ENCODE assay signal across 35 cellular contexts in the genomic region with DNA sequence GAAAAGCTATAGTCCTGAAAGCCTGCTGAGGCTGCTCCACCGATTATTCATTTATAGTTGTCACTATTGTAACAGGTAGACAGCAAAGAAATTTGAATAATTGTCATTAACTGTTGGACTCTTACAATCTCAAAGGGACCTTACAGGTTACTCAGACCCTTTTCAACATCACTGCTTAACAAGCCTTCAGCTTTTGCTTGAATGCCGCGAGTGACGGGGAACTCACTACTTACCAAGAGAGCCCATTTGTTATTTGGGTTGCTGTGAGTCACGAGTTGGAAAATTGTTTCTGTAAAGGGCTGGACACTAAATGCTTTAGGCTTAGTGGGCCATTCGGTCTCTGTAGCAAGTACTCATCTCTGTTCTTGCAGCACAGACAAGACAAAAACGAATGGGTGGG. TPM values are rescaled to one million over a fixed set of nuclear protein-coding genes. Genes with fewer than 3 reads are reported as not detected.
DNase-seq lines count a peak whose midpoint lies in the region; ATAC-seq, FAIRE-seq and TF ChIP-seq lines count a peak whose summit lies in the region.
"Had no signal": no experiment of that assay in that cellular context is flagged by ENCODE, and none has a peak within 500 bp of the region (broad histone marks: within the 10 kb centered on the region; RNA-seq: fewer than 3 reads in every experiment).

No MANE protein-coding gene starts in this region.

- no peak overlapping the region for H3K27ac ChIP-seq in H1 (ENCODE audit: low read depth, low read length)
- H3K27ac ChIP-seq: 22Rv1; A549; BLaER1; BLaER1 treated with 17β-estradiol and CSF1 and Interleukin-3, amounts not matched to agents 10 nM and 100 nM; C4-2B had no signal

- no peak overlapping the region for H3K56ac ChIP-seq in H1 (replicated peaks; ENCODE audit: insufficient read length, low read depth, low read length)

- no peak overlapping the region for H2BK5ac ChIP-seq in H1 (ENCODE audit: low read depth, low read length)

- H3K9me3 ChIP-seq in H1 (ENCODE audit: insufficient read depth in 2 of 2, low read depth in 1 of 2, low read length in 1 of 2): peaks cover 0 to 4% of the 10 kb centered on the region in 2 experiments; a peak in 2 of 4 replicates
- H3K9me3 ChIP-seq: A549, BE2C, BLaER1, Caco-2 had no signal

- no peak overlapping the region for H2AFZ ChIP-seq in H1 (ENCODE audit: low read length)

- no peak for TF ChIP-seq POLR2A in H1 (IDR thresholded peaks at IDR 0.05; ENCODE audit: control extremely low read depth in 1 of 2, low read depth in 2 of 2, low read length in 2 of 2)

- H3K18ac ChIP-seq in H1 (ENCODE audit: extremely low read depth, low read length): no peak overlapping the region

- ATAC-seq in GM21367 (IDR thresholded peaks at IDR 0.05; ENCODE audit: unreplicated experiment): no peak
- ATAC-seq: A549; CD8-positive, alpha-beta T cell had no signal

- no peak for FAIRE-seq in H1 (lab: Jason Lieb, UNC)
- FAIRE-seq: A204.1, A549, D721Med had no signal

- no peak for TF ChIP-seq CTCF in H1 (IDR thresholded peaks at IDR 0.05; ENCODE audit: control extremely low read depth in 1 of 3, insufficient read depth in 1 of 3, low read depth in 1 of 3, low read length in 3 of 3)

- H3K4ac ChIP-seq in H1 (replicated peaks; ENCODE audit: insufficient read length, low read depth, low read length): no peak overlapping the region

- H3K23ac ChIP-seq in H1 (ENCODE audit: insufficient read length): no peak overlapping the region

- no peak for TF ChIP-seq EP300 in H1 (IDR thresholded peaks at IDR 0.05; ENCODE audit: borderline replicate concordance in 1 of 2, low read depth in 2 of 2, low read length in 2 of 2)

- no peak overlapping the region for H2AK5ac ChIP-seq in H1 (ENCODE audit: low read depth, low read length)

- no peak overlapping the region for H2BK120ac ChIP-seq in H1 (replicated peaks; ENCODE audit: low read depth, low read length)

- H3K4me3 ChIP-seq in H1 (ENCODE audit: extremely low read depth in 1 of 4, insufficient read depth in 2 of 4, low read depth in 3 of 4, low read length in 4 of 4): no peak overlapping the region
- H3K4me3 ChIP-seq: A549; BLaER1; BLaER1 treated with 17β-estradiol and CSF1 and Interleukin-3, amounts not matched to agents 10 nM and 100 nM had no signal

- H3K79me2 ChIP-seq in H1 (ENCODE audit: control insufficient read depth in 1 of 2, insufficient read depth in 2 of 2, low read length in 2 of 2): no peaks in the 10 kb centered on the region

- CTCF ChIA-PET in H1 (lab: Charles Lee; ENCODE audit: partially characterized antibody): interaction anchor here (0.6 to 2.0 kb wide), 5 partner anchors 23 to 187 kb away, joined by 3 to 10 read pairs (median 4); no protein-coding TSS in a partner anchor

- no peak overlapping the region for H3K9ac ChIP-seq in H1 (replicated peaks in 1 of 4; ENCODE audit: extremely low read depth in 1 of 4, low read depth in 3 of 4, low read length in 3 of 4)
- H3K9ac ChIP-seq: BLaER1; BLaER1 treated with 17β-estradiol and CSF1 and Interleukin-3, amounts not matched to agents 10 nM and 100 nM had no signal

- H4K5ac ChIP-seq in H1 (ENCODE audit: insufficient read length, low read depth, low read length): no peak overlapping the region

- H4K91ac ChIP-seq in H1 (replicated peaks; ENCODE audit: insufficient read length, low read length): no peak overlapping the region

- 87% methylated on average over 7 of the region's 7 CpGs; no CpG with 5 or more reads in 1 of the 2 experiments for WGBS in H1 (ENCODE audit: extremely low coverage in 1 of 2, insufficient coverage in 1 of 2, insufficient read length in 1 of 2, insufficient replicate concordance in 2 of 2, low coverage in 1 of 2, low lambda C conversion rate in 2 of 2, missing lambda C conversion rate in 1 of 2), 2 experiments

- no peak overlapping the region for H2BK20ac ChIP-seq in H1 (ENCODE audit: low read length)

- peaks cover 0 to 10% (median 4%) of the 10 kb centered on the region in 4 experiments; a peak in 3 of 7 replicates for H3K4me1 ChIP-seq in H1 (replicated peaks in 1 of 4; ENCODE audit: control insufficient read depth in 3 of 4, insufficient read depth in 4 of 4, low read length in 3 of 4)
- H3K4me1 ChIP-seq: A549, BE2C, Caco-2 had no signal

- no peak overlapping the region for H3K4me2 ChIP-seq in H1 (ENCODE audit: insufficient read depth in 1 of 2, low read depth in 2 of 2, low read length in 2 of 2)
- H3K4me2 ChIP-seq: A549; BLaER1; BLaER1 treated with 17β-estradiol and CSF1 and Interleukin-3, amounts not matched to agents 10 nM and 100 nM had no signal

- H4K20me1 ChIP-seq in H1 (replicated peaks in 1 of 2; ENCODE audit: control insufficient read depth in 1 of 2, insufficient read depth in 2 of 2, low read length in 2 of 2): no peaks in the 10 kb centered on the region
- H4K20me1 ChIP-seq: BLaER1 had no signal

- H2BK15ac ChIP-seq in H1 (ENCODE audit: low read length): no peak overlapping the region

- POLR2A ChIA-PET in H1 (lab: Charles Lee; ENCODE audit: partially characterized antibody): no interaction called here

- TF ChIP-seq RAD21 in H1 (IDR thresholded peaks at IDR 0.05 in 1 of 2, conservative IDR thresholded peaks at IDR 0.05 in 1 of 2; ENCODE audit: low read depth in 2 of 2, low read length in 2 of 2): no peak

- no peaks in the 10 kb centered on the region for H3K36me3 ChIP-seq in H1 (ENCODE audit: control insufficient read depth in 2 of 4, insufficient read depth in 4 of 4, low read length in 3 of 4)
- H3K36me3 ChIP-seq: BE2C; BLaER1; BLaER1 treated with 17β-estradiol and CSF1 and Interleukin-3, amounts not matched to agents 10 nM and 100 nM had no signal

- no peak overlapping the region for H4K8ac ChIP-seq in H1 (ENCODE audit: extremely low read depth, insufficient read depth, low read length)

- no peaks in the 10 kb centered on the region for H3K79me1 ChIP-seq in H1 (ENCODE audit: low read depth, low read length)

- peaks cover 2% of the 10 kb centered on the region; the same call in 1 of the 2 replicates for H3K23me2 ChIP-seq in H1 (ENCODE audit: low read depth, low read length)

- no peak overlapping the region for H3K14ac ChIP-seq in H1 (ENCODE audit: insufficient read length)

- no peak overlapping the region for H2BK12ac ChIP-seq in H1 (ENCODE audit: low read depth, low read length)

- H3K27me3 ChIP-seq in H1 (replicated peaks in 1 of 4; ENCODE audit: control insufficient read depth in 3 of 4, extremely low read depth in 1 of 4, insufficient read depth in 3 of 4, low read length in 3 of 4): peaks cover 0 to 6% (median 5%) of the 10 kb centered on the region in 4 experiments; a peak in 5 of 7 replicates

- DNase-seq in DMS53 (lab: John Stamatoyannopoulos, UW) (peak; percentile 67), DMS53 treated with DMSO at 0.1 percent for 48 hours (lab: John Stamatoyannopoulos, UW; ENCODE audit: unreplicated experiment) (no peak), NCI-H748 (lab: John Stamatoyannopoulos, UW; ENCODE audit: unreplicated experiment) (peak; percentile 48), NCI-H748 treated with DMSO at 0.1 percent for 48 hours (lab: John Stamatoyannopoulos, UW) (no peak), H1 (ENCODE audit: low read depth in 1 of 2, low spot score in 2 of 2) (no peak)
- DNase-seq: 8988T; ACHN; AML-193; BE2C; C1 segment of cervical spinal cord; Caco-2; Calu3; CD4-positive, alpha-beta memory T cell; CD4-positive, alpha-beta T cell; CD4-positive, CD25-positive, alpha-beta regulatory T cell; CD8-positive, alpha-beta memory T cell; CD8-positive, alpha-beta T cell; COR-L47; DMS 273 treated with DMSO at 0.1 percent for 48 hours; DND-41; EL had no signal

TF ChIP-seq in H1, 55 proteins besides CTCF, POLR2A, EP300 and RAD21:
- TF ChIP-seq ZNF274 (IDR thresholded peaks at IDR 0.05; ENCODE audit: borderline replicate concordance, extremely low read depth, low read length) (no peak), KDM4A (IDR thresholded peaks at IDR 0.05; ENCODE audit: low read depth, low read length, severe bottlenecking) (no peak), MAFK (IDR thresholded peaks at IDR 0.05; ENCODE audit: low read depth, low read length) (no peak), HDAC6 (IDR thresholded peaks at IDR 0.05; ENCODE audit: low read depth, low read length) (no peak), NRF1 (IDR thresholded peaks at IDR 0.05; ENCODE audit: low read depth, low read length) (no peak), TAF7 (optimal IDR thresholded peaks at IDR 0.05; ENCODE audit: borderline replicate concordance, low read depth, low read length) (no peak), HDAC2 (IDR thresholded peaks at IDR 0.05; ENCODE audit: borderline replicate concordance in 1 of 2, low read depth in 2 of 2, low read length in 2 of 2) (peak in 1 of 2 experiments; percentile 76; a peak in 1 of 4 replicates), CHD2 (IDR thresholded peaks at IDR 0.05; ENCODE audit: low read length) (no peak), KDM1A (IDR thresholded peaks at IDR 0.05; ENCODE audit: borderline replicate concordance, low read length) (peak; percentile 92), POLR2AphosphoS5 (IDR thresholded peaks at IDR 0.05; ENCODE audit: low read depth, low read length) (no peak), BACH1 (IDR thresholded peaks at IDR 0.05; ENCODE audit: low read length) (no peak), TBP (IDR thresholded peaks at IDR 0.05; ENCODE audit: low read depth, low read length) (no peak)
- TF ChIP-seq, protein P1, sequence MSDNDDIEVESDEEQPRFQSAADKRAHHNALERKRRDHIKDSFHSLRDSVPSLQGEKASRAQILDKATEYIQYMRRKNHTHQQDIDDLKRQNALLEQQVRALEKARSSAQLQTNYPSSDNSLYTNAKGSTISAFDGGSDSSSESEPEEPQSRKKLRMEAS (IDR thresholded peaks at IDR 0.05): no peak
TF ChIP-seq in H1: peak in this region for 2.

RNA-seq across cellular contexts. Expression of a gene that starts 5.9 kb away (rescaled TPM):
- 63.7 and 63.9 TPM in 2 replicates for total RNA-seq in H1 (2021; fragmentation: NEBNext Ultra II Directional; extraction: Animal tissue kit (Norgen Biotek cat#: 25700))
- 12.3 and 12.8 TPM in 2 replicates for polyA plus RNA-seq in H1 (2011; rRNA removed)
- 18.2 TPM for polyA plus RNA-seq in H1 (2011; cell fraction: cytosol; rRNA removed)
- polyA plus RNA-seq in H1 (2011; cell fraction: nucleus; rRNA removed): 13.0 TPM
- 48.9 to 70.8 TPM (median 51.8 TPM) in 4 replicates for polyA plus RNA-seq in H1 (2012, experiment 1 of 2)
- 53.8 TPM for polyA plus RNA-seq in H1 (2012, experiment 2 of 2)
- 46.4 TPM for polyA plus RNA-seq in H1 (2013, experiment 1 of 2)
- 49.6 TPM for polyA plus RNA-seq in H1 (2013, experiment 2 of 2)
- polyA minus RNA-seq in H1 (2011; rRNA and poly(A)+ RNA removed): 11.2 and 12.1 TPM in 2 replicates
- 16.5 TPM for polyA minus RNA-seq in H1 (2011; cell fraction: cytosol; rRNA and poly(A)+ RNA removed)
- polyA minus RNA-seq in H1 (2011; cell fraction: nucleus; rRNA and poly(A)+ RNA removed): 15.7 TPM
- total RNA-seq: A172; A673; Caco-2; Calu3; CD4-positive, alpha-beta memory T cell; CD4-positive, alpha-beta T cell; CD4-positive, CD25-positive, alpha-beta regulatory T cell; CD8-positive, alpha-beta memory T cell; CD8-positive, alpha-beta T cell; G401 had no signal
- polyA plus RNA-seq: A549; AG04450; BJ; CD14-positive monocyte; CD4-positive, alpha-beta memory T cell; CD4-positive, CD25-positive, alpha-beta regulatory T cell; CD8-positive, alpha-beta memory T cell had no signal

Comparison
In these comparisons a context has a peak if more than half of its experiments do, and no peak if none do; other contexts are left out.
1. DNase-seq: peak in DMS53 (single experiment) and NCI-H748 (single experiment); none in DMS53 treated with DMSO at 0.1 percent for 48 hours (single experiment), NCI-H748 treated with DMSO at 0.1 percent for 48 hours (single experiment) and H1 (0 of 2).